17 cellular contexts compared by ENCODE assay signal in genomic region chr3:195227871-195228270, GRCh38. TPM values are rescaled to one million over a fixed set of nuclear protein-coding genes. Genes with fewer than 3 reads are reported as not detected.
A peak's percentile ranks its signal among the peaks of the same experiment; 100 is the strongest.
DNase-seq lines count a peak whose midpoint lies in the region; ATAC-seq, FAIRE-seq and TF ChIP-seq lines count a peak whose summit lies in the region.
"Had no signal": no experiment of that assay in that cellular context is flagged by ENCODE, and none has a peak within 500 bp of the region (broad histone marks: within the 10 kb centered on the region; RNA-seq: fewer than 3 reads in every experiment).

No MANE protein-coding gene starts in this region.

- H3K27ac ChIP-seq in neuronal stem cell (replicated peaks; ENCODE audit: low read length), result no peak overlapping the region
- no peak overlapping the region for H3K27ac ChIP-seq in vagina
- H3K27ac ChIP-seq: GM23248, parathyroid adenoma, skin epidermis, WERI-Rb-1 had no signal

- intact Hi-C loops in vagina (cut with DNase I), result no loop called here

- H3K36me3 ChIP-seq in bronchial epithelial cell (ENCODE audit: control insufficient read depth, insufficient read depth, low read length), result peaks cover 2% of the 10 kb centered on the region
- peaks cover 0 to 28% of the 10 kb centered on the region in 2 donors for H3K36me3 ChIP-seq in neuronal stem cell (replicated peaks in 1 of 2; ENCODE audit: control insufficient read depth in 2 of 2, insufficient read depth in 2 of 2, low read length in 2 of 2)
- no peaks in the 10 kb centered on the region for H3K36me3 ChIP-seq in vagina
- H3K36me3 ChIP-seq: WERI-Rb-1 had no signal

- FAIRE-seq in bronchial epithelial cell (lab: Jason Lieb, UNC), result no peak

- no peak for TF ChIP-seq CTCF in bronchial epithelial cell (IDR thresholded peaks at IDR 0.05; ENCODE audit: insufficient read depth, low read length, severe bottlenecking)
- no peak for TF ChIP-seq CTCF in vagina (IDR thresholded peaks at IDR 0.05)

- peak; percentile 47 for DNase-seq in activated effector memory CD4-positive, alpha-beta T cell treated with anti-CD3 and anti-CD28 coated beads, Interleukin-2, amount 50 U/mL, for 16 hours
- DNase-seq in activated effector memory CD4-positive, alpha-beta T cell treated with Interleukin-2 at 50 U/mL for 16 hours, result no peak
- DNase-seq in bronchial epithelial cell (ENCODE audit: low read depth) (peak; percentile 12), neuronal stem cell (ENCODE audit: low spot score) (no peak), vagina (ENCODE audit: extremely low spot score in 2 of 2) (peak; percentile 52 to 54), NCI-H2196 (lab: John Stamatoyannopoulos, UW; ENCODE audit: unreplicated experiment) (no peak)
- DNase-seq: activated CD4-positive, alpha-beta memory T cell treated with anti-CD3 and anti-CD28 coated beads for 36 hours; CD4-positive, alpha-beta memory T cell; GM23248; NCI-H2081; stimulated activated CD4-positive, alpha-beta T cell treated with anti-CD3 and anti-CD28 coated beads, Interleukin-4, amount 100 ng/mL, for 1 hour; WERI-Rb-1 had no signal

- no peak overlapping the region for H3K9ac ChIP-seq in neuronal stem cell (ENCODE audit: low read depth, low read length, poor library complexity)
- H3K9ac ChIP-seq: GM23248, parathyroid adenoma had no signal

- H2AFZ ChIP-seq in neuronal stem cell (ENCODE audit: low read length), result no peak overlapping the region
- H2AFZ ChIP-seq: GM23248, parathyroid adenoma had no signal

- no peak overlapping the region for H2BK120ac ChIP-seq in neuronal stem cell (ENCODE audit: low read depth, low read length)

- no peak overlapping the region for H3K4ac ChIP-seq in neuronal stem cell (ENCODE audit: low read length)

- no peak overlapping the region for H2BK12ac ChIP-seq in neuronal stem cell (ENCODE audit: low read length)

- H4K91ac ChIP-seq in neuronal stem cell (ENCODE audit: low read depth, low read length, poor library complexity), result no peak overlapping the region

- H3K9me3 ChIP-seq in neuronal stem cell (replicated peaks in 1 of 2; ENCODE audit: control insufficient read depth in 2 of 2, insufficient read depth in 1 of 2, low read depth in 1 of 2, low read length in 2 of 2), result no peaks in the 10 kb centered on the region
- H3K9me3 ChIP-seq in vagina, result no peaks in the 10 kb centered on the region

- H3K18ac ChIP-seq in neuronal stem cell (ENCODE audit: low read length), result no peak overlapping the region

- no peak for ATAC-seq in HG03520 (IDR thresholded peaks at IDR 0.05; ENCODE audit: unreplicated experiment)
- ATAC-seq in HG03025 (IDR thresholded peaks at IDR 0.05; ENCODE audit: low FRiP score, unreplicated experiment), result no peak
- ATAC-seq: Right ventricle myocardium inferior had no signal

- H3K27me3 ChIP-seq in bronchial epithelial cell (ENCODE audit: control insufficient read depth, insufficient read depth, low read length) (no peaks in the 10 kb centered on the region), neuronal stem cell (ENCODE audit: control insufficient read depth in 3 of 3, insufficient read depth in 3 of 3, low read depth in 1 of 3, low read length in 3 of 3) (no peaks in the 10 kb centered on the region), vagina (no peaks in the 10 kb centered on the region)

- TF ChIP-seq POLR2A in vagina (IDR thresholded peaks at IDR 0.05), result no peak

- H3K14ac ChIP-seq in neuronal stem cell (ENCODE audit: low read length), result no peak overlapping the region

- no peak overlapping the region for H3K4me2 ChIP-seq in neuronal stem cell (ENCODE audit: insufficient read depth, low read length, poor library complexity, severe bottlenecking)

- H4K8ac ChIP-seq in neuronal stem cell (ENCODE audit: low read depth, low read length), result no peak overlapping the region

- H3K23ac ChIP-seq in neuronal stem cell (ENCODE audit: low read depth, low read length, poor library complexity), result peak overlapping the region; percentile 25

- no peak overlapping the region for H2BK15ac ChIP-seq in neuronal stem cell (ENCODE audit: low read length)

- peaks cover 3% of the 10 kb centered on the region for H3K79me1 ChIP-seq in neuronal stem cell (ENCODE audit: low read depth, low read length)

- peaks cover 0 to 3% of the 10 kb centered on the region in 2 donors for H3K4me1 ChIP-seq in neuronal stem cell (ENCODE audit: control insufficient read depth in 2 of 2, insufficient read depth in 1 of 2, low read depth in 1 of 2, low read length in 2 of 2)
- H3K4me1 ChIP-seq in vagina, result peaks cover 19% of the 10 kb centered on the region
- H3K4me1 ChIP-seq: parathyroid adenoma had no signal

- H3K4me3 ChIP-seq in bronchial epithelial cell (ENCODE audit: low read depth, low read length), result no peak overlapping the region
- no peak overlapping the region for H3K4me3 ChIP-seq in neuronal stem cell (ENCODE audit: low read length in 2 of 2)
- H3K4me3 ChIP-seq in vagina, result no peak overlapping the region
- H3K4me3 ChIP-seq: GM23248, skin epidermis had no signal

- no CpG with 5 or more reads among the region's 6 CpGs for WGBS in neuronal stem cell (ENCODE audit: extremely low coverage in 2 of 2, insufficient read length in 2 of 2, insufficient replicate concordance in 1 of 2), 2 donors

- no peak overlapping the region for H2AK5ac ChIP-seq in neuronal stem cell (ENCODE audit: low read depth, low read length)

- H2BK5ac ChIP-seq in neuronal stem cell (ENCODE audit: low read length), result no peak overlapping the region

RNA-seq across cellular contexts. Expression of gene XXYLT1, which starts 43.1 kb away (rescaled TPM):
- 10.2 and 10.5 TPM in 2 replicates for total RNA-seq in bronchial epithelial cell
- polyA plus RNA-seq in neuronal stem cell (2013, experiment 1 of 2), result 33.7 TPM
- polyA plus RNA-seq in neuronal stem cell (2013, experiment 2 of 2), result 33.8 TPM
- 14.5 TPM for total RNA-seq in vagina

Comparison
In these comparisons a context has a peak if more than half of its experiments do, and no peak if none do; other contexts are left out.
1. DNase-seq: peak in activated effector memory CD4-positive, alpha-beta T cell treated with anti-CD3 and anti-CD28 coated beads, Interleukin-2, amount 50 U/mL, for 16 hours (single experiment), bronchial epithelial cell (single experiment) and vagina (2 of 2); none in activated effector memory CD4-positive, alpha-beta T cell treated with Interleukin-2 at 50 U/mL for 16 hours (single experiment), neuronal stem cell (single experiment) and NCI-H2196 (single experiment).